Comparison of ENCODE assay signal across 1 cellular context in the genomic region with DNA sequence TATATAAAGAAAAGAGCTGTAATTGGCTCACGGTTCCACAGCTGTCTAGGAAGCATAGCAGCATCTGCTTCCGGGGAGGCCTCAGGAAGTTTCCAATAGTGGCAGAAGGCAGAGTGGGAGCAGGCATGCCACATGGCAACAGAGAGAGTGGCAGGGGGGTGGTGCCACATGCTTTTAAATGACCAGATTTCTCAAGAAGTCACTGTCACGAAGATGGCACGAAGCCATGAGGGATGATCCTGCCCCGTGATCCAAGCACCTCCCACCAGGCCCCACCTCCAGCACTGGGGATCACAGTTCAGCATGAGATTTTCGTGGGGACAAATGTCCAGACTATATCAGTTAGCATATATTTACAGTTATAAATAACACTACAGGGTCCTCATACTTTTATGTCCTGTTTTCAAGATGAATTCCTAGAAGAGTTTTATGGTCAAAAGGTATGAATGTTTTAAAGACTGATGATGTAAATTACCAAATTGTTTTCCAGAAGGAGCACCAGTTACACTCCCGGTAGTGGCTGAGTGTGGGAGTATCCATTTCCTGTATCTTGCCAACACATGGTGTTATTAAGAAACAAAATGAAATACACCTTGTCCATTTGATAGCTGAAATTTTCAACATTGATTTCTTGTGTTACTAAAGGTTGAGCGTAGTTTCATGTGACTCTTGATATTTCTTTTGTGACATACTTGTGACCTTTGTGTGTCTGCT.
TF ChIP-seq lines count a peak whose summit lies in the region.

No MANE protein-coding gene starts in this region.

TF ChIP-seq in GM12878, 131 proteins besides CTCF, POLR2A, EP300 and RAD21:
- TF ChIP-seq, protein P1, sequence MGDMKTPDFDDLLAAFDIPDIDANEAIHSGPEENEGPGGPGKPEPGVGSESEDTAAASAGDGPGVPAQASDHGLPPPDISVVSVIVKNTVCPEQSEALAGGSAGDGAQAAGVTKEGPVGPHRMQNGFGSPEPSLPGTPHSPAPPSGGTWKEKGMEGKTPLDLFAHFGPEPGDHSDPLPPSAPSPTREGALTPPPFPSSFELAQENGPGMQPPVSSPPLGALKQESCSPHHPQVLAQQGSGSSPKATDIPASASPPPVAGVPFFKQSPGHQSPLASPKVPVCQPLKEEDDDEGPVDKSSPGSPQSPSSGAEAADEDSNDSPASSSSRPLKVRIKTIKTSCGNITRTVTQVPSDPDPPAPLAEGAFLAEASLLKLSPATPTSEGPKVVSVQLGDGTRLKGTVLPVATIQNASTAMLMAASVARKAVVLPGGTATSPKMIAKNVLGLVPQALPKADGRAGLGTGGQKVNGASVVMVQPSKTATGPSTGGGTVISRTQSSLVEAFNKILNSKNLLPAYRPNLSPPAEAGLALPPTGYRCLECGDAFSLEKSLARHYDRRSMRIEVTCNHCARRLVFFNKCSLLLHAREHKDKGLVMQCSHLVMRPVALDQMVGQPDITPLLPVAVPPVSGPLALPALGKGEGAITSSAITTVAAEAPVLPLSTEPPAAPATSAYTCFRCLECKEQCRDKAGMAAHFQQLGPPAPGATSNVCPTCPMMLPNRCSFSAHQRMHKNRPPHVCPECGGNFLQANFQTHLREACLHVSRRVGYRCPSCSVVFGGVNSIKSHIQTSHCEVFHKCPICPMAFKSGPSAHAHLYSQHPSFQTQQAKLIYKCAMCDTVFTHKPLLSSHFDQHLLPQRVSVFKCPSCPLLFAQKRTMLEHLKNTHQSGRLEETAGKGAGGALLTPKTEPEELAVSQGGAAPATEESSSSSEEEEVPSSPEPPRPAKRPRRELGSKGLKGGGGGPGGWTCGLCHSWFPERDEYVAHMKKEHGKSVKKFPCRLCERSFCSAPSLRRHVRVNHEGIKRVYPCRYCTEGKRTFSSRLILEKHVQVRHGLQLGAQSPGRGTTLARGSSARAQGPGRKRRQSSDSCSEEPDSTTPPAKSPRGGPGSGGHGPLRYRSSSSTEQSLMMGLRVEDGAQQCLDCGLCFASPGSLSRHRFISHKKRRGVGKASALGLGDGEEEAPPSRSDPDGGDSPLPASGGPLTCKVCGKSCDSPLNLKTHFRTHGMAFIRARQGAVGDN (IDR thresholded peaks at IDR 0.05): no peak
- no peak for TF ChIP-seq NFIC (IDR thresholded peaks at IDR 0.05; ENCODE audit: low read depth, low read length)
- no peak for TF ChIP-seq CBX3 (IDR thresholded peaks at IDR 0.05; ENCODE audit: borderline replicate concordance, low read depth)
- no peak for TF ChIP-seq TAF1 (IDR thresholded peaks at IDR 0.05; ENCODE audit: borderline replicate concordance, low read depth, low read length)
